In genomic region chr9:87569008-87569908, GRCh38 we compare ENCODE assay signal across 1 cellular context.
A peak's percentile ranks its signal among the peaks of the same experiment; 100 is the strongest.
TF ChIP-seq lines count a peak whose summit lies in the region.

No MANE protein-coding gene starts in this region.

TF ChIP-seq in HepG2, 621 proteins besides CTCF, POLR2A, EP300 and RAD21 (continued from another document and continues in another):
- TF ChIP-seq CEBPZ (IDR thresholded peaks at IDR 0.05; ENCODE audit: low read length) (no peak), ZSCAN21 (CRISPR knock-in tag; IDR thresholded peaks at IDR 0.05; ENCODE audit: borderline replicate concordance) (no peak), ZNF552 (CRISPR knock-in tag; IDR thresholded peaks at IDR 0.05; ENCODE audit: borderline replicate concordance) (peak; percentile 66; the same call in 1 of the 2 replicates), NR0B2 (CRISPR knock-in tag; IDR thresholded peaks at IDR 0.05) (no peak; the same call in 1 of the 2 replicates), HMG20A (CRISPR knock-in tag; IDR thresholded peaks at IDR 0.05; ENCODE audit: borderline replicate concordance) (peak; percentile 67; the same call in 1 of the 2 replicates), ZBTB33 (CRISPR knock-in tag; IDR thresholded peaks at IDR 0.05) (peak; percentile 15; the same call in 1 of the 2 replicates), MLXIP (CRISPR knock-in tag; IDR thresholded peaks at IDR 0.05; ENCODE audit: borderline replicate concordance) (no peak), TBX2 (CRISPR knock-in tag; IDR thresholded peaks at IDR 0.05; ENCODE audit: borderline replicate concordance) (peak; percentile 60; the same call in 1 of the 2 replicates), YEATS2 (CRISPR knock-in tag; IDR thresholded peaks at IDR 0.05; ENCODE audit: borderline replicate concordance) (no peak), PREB (CRISPR knock-in tag; IDR thresholded peaks at IDR 0.05) (no peak), NFIC (IDR thresholded peaks at IDR 0.05; ENCODE audit: low read length) (peak; percentile 78; the same call in 1 of the 2 replicates), E2F5 (CRISPR knock-in tag; conservative IDR thresholded peaks at IDR 0.05) (no peak), THYN1 (CRISPR knock-in tag; IDR thresholded peaks at IDR 0.05; ENCODE audit: borderline replicate concordance, low read depth) (no peak), BRD4 (CRISPR knock-in tag; IDR thresholded peaks at IDR 0.05) (peak; percentile 59; the same call in 1 of the 2 replicates), ZNF142 (CRISPR knock-in tag; IDR thresholded peaks at IDR 0.05) (no peak), ZIK1 (CRISPR knock-in tag; IDR thresholded peaks at IDR 0.05; ENCODE audit: borderline replicate concordance, low read depth) (no peak), ZNF281 (CRISPR knock-in tag; IDR thresholded peaks at IDR 0.05; ENCODE audit: borderline replicate concordance) (peak; percentile 99), ZBTB25 (CRISPR knock-in tag; IDR thresholded peaks at IDR 0.05) (peak; percentile 70), KDM1A (CRISPR knock-in tag; IDR thresholded peaks at IDR 0.05) (peak; percentile 45; the same call in 1 of the 2 replicates), ZNF251 (CRISPR knock-in tag; IDR thresholded peaks at IDR 0.05) (no peak), PRDM10 (CRISPR knock-in tag; IDR thresholded peaks at IDR 0.05; ENCODE audit: low read depth) (no peak), KMT2A (CRISPR knock-in tag; IDR thresholded peaks at IDR 0.05) (no peak)
